Comparison of ENCODE assay signal across 1 cellular context in genomic region chr11:72813740-72814138, GRCh38.
TF ChIP-seq lines count a peak whose summit lies in the region.

No MANE protein-coding gene starts in this region.

TF ChIP-seq in HepG2, 621 proteins besides CTCF, POLR2A, EP300 and RAD21 (continued from another document and continues in another):
- TF ChIP-seq SIN3B (IDR thresholded peaks at IDR 0.05; ENCODE audit: low read length) (no peak), ZBTB8A (CRISPR knock-in tag; IDR thresholded peaks at IDR 0.05; ENCODE audit: borderline replicate concordance, low read depth) (peak; percentile 22; the same call in 1 of the 2 replicates), GTF3A (CRISPR knock-in tag; conservative IDR thresholded peaks at IDR 0.05) (no peak), ERF (CRISPR knock-in tag; IDR thresholded peaks at IDR 0.05) (no peak), ZNF251 (CRISPR knock-in tag; IDR thresholded peaks at IDR 0.05) (no peak), ZNF224 (CRISPR knock-in tag; IDR thresholded peaks at IDR 0.05) (0 out of 2 replicates have a peak, but pooled peaks have one; percentile 35), FOXP1 (IDR thresholded peaks at IDR 0.05) (no peak), FOXP1 (CRISPR knock-in tag; IDR thresholded peaks at IDR 0.05) (no peak), ZNF468 (CRISPR knock-in tag; IDR thresholded peaks at IDR 0.05) (no peak), ZNF235 (CRISPR knock-in tag; IDR thresholded peaks at IDR 0.05; ENCODE audit: borderline replicate concordance) (peak; percentile 20; the same call in 1 of the 2 replicates), MYPOP (CRISPR knock-in tag; IDR thresholded peaks at IDR 0.05) (peak; percentile 59; the same call in 1 of the 2 replicates), RBM22 (optimal IDR thresholded peaks at IDR 0.05; ENCODE audit: low read length) (no peak), SYNCRIP (IDR thresholded peaks at IDR 0.05; ENCODE audit: insufficient read depth, low read depth, low read length) (no peak), IRX3 (CRISPR knock-in tag; IDR thresholded peaks at IDR 0.05; ENCODE audit: borderline replicate concordance, low read depth) (0 out of 2 replicates have a peak, but pooled peaks have one; percentile 66), POLR2G (IDR thresholded peaks at IDR 0.05; ENCODE audit: low read depth, low read length) (peak; percentile 91), ZNF572 (CRISPR knock-in tag; IDR thresholded peaks at IDR 0.05) (0 out of 2 replicates have a peak, but pooled peaks have one; percentile 51), ZNF317 (CRISPR knock-in tag; IDR thresholded peaks at IDR 0.05) (peak; percentile 10; the same call in 1 of the 2 replicates), ZNF260 (CRISPR knock-in tag; IDR thresholded peaks at IDR 0.05; ENCODE audit: borderline replicate concordance, low read depth) (no peak), FOSL2 (CRISPR knock-in tag; IDR thresholded peaks at IDR 0.05) (peak; percentile 16; the same call in 1 of the 2 replicates), EHMT2 (IDR thresholded peaks at IDR 0.05; ENCODE audit: borderline replicate concordance, low read depth, low read length) (no peak), SP5 (CRISPR knock-in tag; IDR thresholded peaks at IDR 0.05; ENCODE audit: borderline replicate concordance, low read depth) (0 out of 2 replicates have a peak, but pooled peaks have one; percentile 32), CHD2 (IDR thresholded peaks at IDR 0.05; ENCODE audit: low read depth, low read length) (no peak), ARID3A (IDR thresholded peaks at IDR 0.05; ENCODE audit: low read depth, low read length) (no peak), ZNF883 (CRISPR knock-in tag; IDR thresholded peaks at IDR 0.05; ENCODE audit: not compliant biosample characterization) (no peak), PLRG1 (conservative IDR thresholded peaks at IDR 0.05) (no peak), MED8 (CRISPR knock-in tag; IDR thresholded peaks at IDR 0.05; ENCODE audit: insufficient replicate concordance) (no peak), MBNL3 (CRISPR knock-in tag; conservative IDR thresholded peaks at IDR 0.05) (no peak), HOMEZ (CRISPR knock-in tag; IDR thresholded peaks at IDR 0.05; ENCODE audit: low read depth) (0 out of 2 replicates have a peak, but pooled peaks have one; percentile 23), STAT5B (CRISPR knock-in tag; IDR thresholded peaks at IDR 0.05) (no peak), U2AF2 (IDR thresholded peaks at IDR 0.05; ENCODE audit: low read depth, low read length) (no peak), TCF7L2 (IDR thresholded peaks at IDR 0.05; ENCODE audit: low read depth, low read length) (no peak)
- TF ChIP-seq, protein P1, sequence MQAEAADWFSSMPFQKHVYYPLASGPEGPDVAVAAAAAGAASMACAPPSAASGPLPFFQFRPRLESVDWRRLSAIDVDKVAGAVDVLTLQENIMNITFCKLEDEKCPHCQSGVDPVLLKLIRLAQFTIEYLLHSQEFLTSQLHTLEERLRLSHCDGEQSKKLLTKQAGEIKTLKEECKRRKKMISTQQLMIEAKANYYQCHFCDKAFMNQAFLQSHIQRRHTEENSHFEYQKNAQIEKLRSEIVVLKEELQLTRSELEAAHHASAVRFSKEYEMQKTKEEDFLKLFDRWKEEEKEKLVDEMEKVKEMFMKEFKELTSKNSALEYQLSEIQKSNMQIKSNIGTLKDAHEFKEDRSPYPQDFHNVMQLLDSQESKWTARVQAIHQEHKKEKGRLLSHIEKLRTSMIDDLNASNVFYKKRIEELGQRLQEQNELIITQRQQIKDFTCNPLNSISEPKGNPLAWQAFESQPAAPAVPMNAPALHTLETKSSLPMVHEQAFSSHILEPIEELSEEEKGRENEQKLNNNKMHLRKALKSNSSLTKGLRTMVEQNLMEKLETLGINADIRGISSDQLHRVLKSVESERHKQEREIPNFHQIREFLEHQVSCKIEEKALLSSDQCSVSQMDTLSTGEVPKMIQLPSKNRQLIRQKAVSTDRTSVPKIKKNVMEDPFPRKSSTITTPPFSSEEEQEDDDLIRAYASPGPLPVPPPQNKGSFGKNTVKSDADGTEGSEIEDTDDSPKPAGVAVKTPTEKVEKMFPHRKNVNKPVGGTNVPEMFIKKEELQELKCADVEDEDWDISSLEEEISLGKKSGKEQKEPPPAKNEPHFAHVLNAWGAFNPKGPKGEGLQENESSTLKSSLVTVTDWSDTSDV (CRISPR knock-in tag; IDR thresholded peaks at IDR 0.05), result peak; percentile 78; the same call in 1 of the 2 replicates
- TF ChIP-seq, protein P2, sequence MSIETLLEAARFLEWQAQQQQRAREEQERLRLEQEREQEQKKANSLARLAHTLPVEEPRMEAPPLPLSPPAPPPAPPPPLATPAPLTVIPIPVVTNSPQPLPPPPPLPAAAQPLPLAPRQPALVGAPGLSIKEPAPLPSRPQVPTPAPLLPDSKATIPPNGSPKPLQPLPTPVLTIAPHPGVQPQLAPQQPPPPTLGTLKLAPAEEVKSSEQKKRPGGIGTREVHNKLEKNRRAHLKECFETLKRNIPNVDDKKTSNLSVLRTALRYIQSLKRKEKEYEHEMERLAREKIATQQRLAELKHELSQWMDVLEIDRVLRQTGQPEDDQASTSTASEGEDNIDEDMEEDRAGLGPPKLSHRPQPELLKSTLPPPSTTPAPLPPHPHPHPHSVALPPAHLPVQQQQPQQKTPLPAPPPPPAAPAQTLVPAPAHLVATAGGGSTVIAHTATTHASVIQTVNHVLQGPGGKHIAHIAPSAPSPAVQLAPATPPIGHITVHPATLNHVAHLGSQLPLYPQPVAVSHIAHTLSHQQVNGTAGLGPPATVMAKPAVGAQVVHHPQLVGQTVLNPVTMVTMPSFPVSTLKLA (IDR thresholded peaks at IDR 0.05), result peak; percentile 67; the same call in 1 of the 2 replicates
- TF ChIP-seq, protein P3, sequence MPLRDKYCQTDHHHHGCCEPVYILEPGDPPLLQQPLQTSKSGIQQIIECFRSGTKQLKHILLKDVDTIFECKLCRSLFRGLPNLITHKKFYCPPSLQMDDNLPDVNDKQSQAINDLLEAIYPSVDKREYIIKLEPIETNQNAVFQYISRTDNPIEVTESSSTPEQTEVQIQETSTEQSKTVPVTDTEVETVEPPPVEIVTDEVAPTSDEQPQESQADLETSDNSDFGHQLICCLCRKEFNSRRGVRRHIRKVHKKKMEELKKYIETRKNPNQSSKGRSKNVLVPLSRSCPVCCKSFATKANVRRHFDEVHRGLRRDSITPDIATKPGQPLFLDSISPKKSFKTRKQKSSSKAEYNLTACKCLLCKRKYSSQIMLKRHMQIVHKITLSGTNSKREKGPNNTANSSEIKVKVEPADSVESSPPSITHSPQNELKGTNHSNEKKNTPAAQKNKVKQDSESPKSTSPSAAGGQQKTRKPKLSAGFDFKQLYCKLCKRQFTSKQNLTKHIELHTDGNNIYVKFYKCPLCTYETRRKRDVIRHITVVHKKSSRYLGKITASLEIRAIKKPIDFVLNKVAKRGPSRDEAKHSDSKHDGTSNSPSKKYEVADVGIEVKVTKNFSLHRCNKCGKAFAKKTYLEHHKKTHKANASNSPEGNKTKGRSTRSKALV (CRISPR knock-in tag; IDR thresholded peaks at IDR 0.05), result no peak
- TF ChIP-seq, protein P4, sequence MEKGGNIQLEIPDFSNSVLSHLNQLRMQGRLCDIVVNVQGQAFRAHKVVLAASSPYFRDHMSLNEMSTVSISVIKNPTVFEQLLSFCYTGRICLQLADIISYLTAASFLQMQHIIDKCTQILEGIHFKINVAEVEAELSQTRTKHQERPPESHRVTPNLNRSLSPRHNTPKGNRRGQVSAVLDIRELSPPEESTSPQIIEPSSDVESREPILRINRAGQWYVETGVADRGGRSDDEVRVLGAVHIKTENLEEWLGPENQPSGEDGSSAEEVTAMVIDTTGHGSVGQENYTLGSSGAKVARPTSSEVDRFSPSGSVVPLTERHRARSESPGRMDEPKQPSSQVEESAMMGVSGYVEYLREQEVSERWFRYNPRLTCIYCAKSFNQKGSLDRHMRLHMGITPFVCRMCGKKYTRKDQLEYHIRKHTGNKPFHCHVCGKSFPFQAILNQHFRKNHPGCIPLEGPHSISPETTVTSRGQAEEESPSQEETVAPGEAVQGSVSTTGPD (CRISPR knock-in tag; IDR thresholded peaks at IDR 0.05), result no peak
- TF ChIP-seq, protein P5, sequence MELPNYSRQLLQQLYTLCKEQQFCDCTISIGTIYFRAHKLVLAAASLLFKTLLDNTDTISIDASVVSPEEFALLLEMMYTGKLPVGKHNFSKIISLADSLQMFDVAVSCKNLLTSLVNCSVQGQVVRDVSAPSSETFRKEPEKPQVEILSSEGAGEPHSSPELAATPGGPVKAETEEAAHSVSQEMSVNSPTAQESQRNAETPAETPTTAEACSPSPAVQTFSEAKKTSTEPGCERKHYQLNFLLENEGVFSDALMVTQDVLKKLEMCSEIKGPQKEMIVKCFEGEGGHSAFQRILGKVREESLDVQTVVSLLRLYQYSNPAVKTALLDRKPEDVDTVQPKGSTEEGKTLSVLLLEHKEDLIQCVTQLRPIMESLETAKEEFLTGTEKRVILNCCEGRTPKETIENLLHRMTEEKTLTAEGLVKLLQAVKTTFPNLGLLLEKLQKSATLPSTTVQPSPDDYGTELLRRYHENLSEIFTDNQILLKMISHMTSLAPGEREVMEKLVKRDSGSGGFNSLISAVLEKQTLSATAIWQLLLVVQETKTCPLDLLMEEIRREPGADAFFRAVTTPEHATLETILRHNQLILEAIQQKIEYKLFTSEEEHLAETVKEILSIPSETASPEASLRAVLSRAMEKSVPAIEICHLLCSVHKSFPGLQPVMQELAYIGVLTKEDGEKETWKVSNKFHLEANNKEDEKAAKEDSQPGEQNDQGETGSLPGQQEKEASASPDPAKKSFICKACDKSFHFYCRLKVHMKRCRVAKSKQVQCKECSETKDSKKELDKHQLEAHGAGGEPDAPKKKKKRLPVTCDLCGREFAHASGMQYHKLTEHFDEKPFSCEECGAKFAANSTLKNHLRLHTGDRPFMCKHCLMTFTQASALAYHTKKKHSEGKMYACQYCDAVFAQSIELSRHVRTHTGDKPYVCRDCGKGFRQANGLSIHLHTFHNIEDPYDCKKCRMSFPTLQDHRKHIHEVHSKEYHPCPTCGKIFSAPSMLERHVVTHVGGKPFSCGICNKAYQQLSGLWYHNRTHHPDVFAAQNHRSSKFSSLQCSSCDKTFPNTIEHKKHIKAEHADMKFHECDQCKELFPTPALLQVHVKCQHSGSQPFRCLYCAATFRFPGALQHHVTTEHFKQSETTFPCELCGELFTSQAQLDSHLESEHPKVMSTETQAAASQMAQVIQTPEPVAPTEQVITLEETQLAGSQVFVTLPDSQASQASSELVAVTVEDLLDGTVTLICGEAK (IDR thresholded peaks at IDR 0.05), result no peak
- TF ChIP-seq, protein P5 (CRISPR knock-in tag; IDR thresholded peaks at IDR 0.05), result peak; percentile 79; the same call in 1 of the 2 replicates
